ENCODE assay signal across 16 cellular contexts in genomic region chr1:47443530-47444316, GRCh38. TPM values are rescaled to one million over a fixed set of nuclear protein-coding genes. Genes with fewer than 3 reads are reported as not detected.
DNase-seq lines count a peak whose midpoint lies in the region; ATAC-seq and TF ChIP-seq lines count a peak whose summit lies in the region.
"Had no signal": no experiment of that assay in that cellular context is flagged by ENCODE, and none has a peak within 500 bp of the region (broad histone marks: within the 10 kb centered on the region; RNA-seq: fewer than 3 reads in every experiment).

No MANE protein-coding gene starts in this region.

- peak; percentile 10 for ATAC-seq in GM23338
- peak; percentile 6 for ATAC-seq in WTC11
- no peak for ATAC-seq in psoas muscle

- H2BK120ac ChIP-seq in neuronal stem cell (ENCODE audit: low read depth, low read length), result no peak overlapping the region

- intact Hi-C loops in psoas muscle (cut with DNase I), result no loop called here

- H3K4me2 ChIP-seq in GM23338 (peak overlapping the region; percentile 76), neuronal stem cell (ENCODE audit: insufficient read depth, low read length, poor library complexity, severe bottlenecking) (no peak overlapping the region)

- no peaks in the 10 kb centered on the region for H3K79me2 ChIP-seq in GM23338 (replicated peaks; ENCODE audit: insufficient read depth)

- H3K9me3 ChIP-seq in neuronal stem cell (replicated peaks in 1 of 2; ENCODE audit: control insufficient read depth in 2 of 2, insufficient read depth in 1 of 2, low read depth in 1 of 2, low read length in 2 of 2) (peaks cover 0 to 3% of the 10 kb centered on the region in 2 donors), psoas muscle (no peaks in the 10 kb centered on the region)
- H3K9me3 ChIP-seq: breast epithelium, lower lobe of right lung had no signal

- H3K27ac ChIP-seq in GM23338 (ENCODE audit: low read depth) (no peak overlapping the region), neuronal stem cell (replicated peaks; ENCODE audit: low read length) (no peak overlapping the region), psoas muscle (no peak overlapping the region)
- H3K27ac ChIP-seq: breast epithelium, lower lobe of right lung had no signal

- no peak overlapping the region for H4K8ac ChIP-seq in neuronal stem cell (ENCODE audit: low read depth, low read length)

- H3K36me3 Mint-ChIP-seq in GM23338 (ENCODE audit: low read depth) (no peaks in the 10 kb centered on the region), WTC11 (no peaks in the 10 kb centered on the region)

- H3K4me1 Mint-ChIP-seq in GM23338 (peaks cover 40% of the 10 kb centered on the region), WTC11 (peaks cover 41% of the 10 kb centered on the region)

- peaks cover 33% of the 10 kb centered on the region; the same call in 1 of the 2 replicates for H4K20me1 ChIP-seq in GM23338 (replicated peaks; ENCODE audit: insufficient read depth)

- no peaks in the 10 kb centered on the region for H3K79me1 ChIP-seq in neuronal stem cell (ENCODE audit: low read depth, low read length)

- DNase-seq in GM23338 (ENCODE audit: low spot score) (peak; percentile 73), WTC11 (ENCODE audit: low spot score) (peak; percentile 59), fibroblast of peridontal ligament (ENCODE audit: extremely low read depth) (peak; percentile 30), neuronal stem cell (ENCODE audit: low spot score) (peak; percentile 74), islet precursor cell (no peak), psoas muscle (no peak), HuH-7.5 (ENCODE audit: low spot score) (no peak)
- DNase-seq: HCEC 1CT, head of caudate nucleus, lower lobe of right lung, substantia nigra had no signal

- H3K4me1 ChIP-seq in GM23338 (ENCODE audit: insufficient read depth) (peaks cover 54% of the 10 kb centered on the region), neuronal stem cell (ENCODE audit: control insufficient read depth in 2 of 2, insufficient read depth in 1 of 2, low read depth in 1 of 2, low read length in 2 of 2) (peaks cover 6 to 13% of the 10 kb centered on the region in 2 donors), psoas muscle (peaks cover 5% of the 10 kb centered on the region)
- H3K4me1 ChIP-seq: breast epithelium had no signal

- WGBS in neuronal stem cell (ENCODE audit: extremely low coverage in 2 of 2, insufficient read length in 2 of 2, insufficient replicate concordance in 1 of 2), 2 donors, result no CpG with 5 or more reads among the region's 45 CpGs
- 28 to 34% (median 31%) methylated on average over 45 of the region's 45 CpGs for WGBS in psoas muscle, 3 donors

- H3K27me3 ChIP-seq in GM23338 (ENCODE audit: insufficient read depth) (peaks cover 100% of the 10 kb centered on the region), neuronal stem cell (ENCODE audit: control insufficient read depth in 3 of 3, insufficient read depth in 3 of 3, low read depth in 1 of 3, low read length in 3 of 3) (peaks cover 64 to 100% (median 95%) of the 10 kb centered on the region in 3 experiments), psoas muscle (ENCODE audit: insufficient read depth in 3 of 3, low read length in 2 of 3) (peaks cover 0 to 93% (median 65%) of the 10 kb centered on the region in 3 donors)

- H3K9me3 Mint-ChIP-seq in GM23338 (no peaks in the 10 kb centered on the region; the same call in 2 of the 3 replicates), WTC11 (no peaks in the 10 kb centered on the region)
- H3K9me3 Mint-ChIP-seq: CD4-positive, alpha-beta T cell had no signal

- H3K18ac ChIP-seq in neuronal stem cell (ENCODE audit: low read length), result no peak overlapping the region

- H3K36me3 ChIP-seq in GM23338 (ENCODE audit: insufficient read depth) (no peaks in the 10 kb centered on the region), neuronal stem cell (replicated peaks in 1 of 2; ENCODE audit: control insufficient read depth in 2 of 2, insufficient read depth in 2 of 2, low read length in 2 of 2) (no peaks in the 10 kb centered on the region), psoas muscle (ENCODE audit: insufficient read depth in 1 of 2, low read depth in 1 of 2) (no peaks in the 10 kb centered on the region)
- H3K36me3 ChIP-seq: breast epithelium, lower lobe of right lung had no signal

- H2BK5ac ChIP-seq in neuronal stem cell (ENCODE audit: low read length), result no peak overlapping the region

- H3K27ac Mint-ChIP-seq in GM23338 (no peak overlapping the region), WTC11 (no peak overlapping the region)
- H3K27ac Mint-ChIP-seq: CD4-positive, alpha-beta T cell had no signal

- no peaks in the 10 kb centered on the region for H3K9me2 ChIP-seq in GM23338 (ENCODE audit: insufficient read depth)

- TF ChIP-seq CTCF in GM23338 (conservative IDR thresholded peaks at IDR 0.05; ENCODE audit: low read depth in 2 of 2), result no peak
- TF ChIP-seq CTCF in WTC11 (IDR thresholded peaks at IDR 0.05), result no peak
- TF ChIP-seq CTCF in psoas muscle (IDR thresholded peaks at IDR 0.05), result no peak

- H3K4me3 ChIP-seq in GM23338 (peak overlapping the region; percentile 53), neuronal stem cell (ENCODE audit: low read length in 2 of 2) (no peak overlapping the region), psoas muscle (no peak overlapping the region)

- H3F3A ChIP-seq in GM23338 (replicated peaks; ENCODE audit: low read depth), result peaks cover 18% of the 10 kb centered on the region

- H2AK5ac ChIP-seq in neuronal stem cell (ENCODE audit: low read depth, low read length), result no peak overlapping the region

- H2AFZ ChIP-seq in GM23338 (peak overlapping the region; percentile 6; the same call in 1 of the 2 replicates), neuronal stem cell (ENCODE audit: low read length) (peak overlapping the region; percentile 85)

- peaks cover 2% of the 10 kb centered on the region for H3K27me3 Mint-ChIP-seq in GM23338 (ENCODE audit: insufficient read depth, low read depth, poor library complexity)
- H3K27me3 Mint-ChIP-seq in WTC11 (ENCODE audit: low read depth), result no peaks in the 10 kb centered on the region; the same call in 1 of the 2 replicates
- H3K27me3 Mint-ChIP-seq: CD4-positive, alpha-beta T cell had no signal

- H2BK12ac ChIP-seq in neuronal stem cell (ENCODE audit: low read length), result no peak overlapping the region

- no peak overlapping the region for H3K4ac ChIP-seq in neuronal stem cell (ENCODE audit: low read length)

- no peak overlapping the region for H4K91ac ChIP-seq in neuronal stem cell (ENCODE audit: low read depth, low read length, poor library complexity)

- H2BK15ac ChIP-seq in neuronal stem cell (ENCODE audit: low read length), result no peak overlapping the region

- POLR2A ChIA-PET in WTC11 (lab: Charles Lee), result no interaction called here

- H3K9ac ChIP-seq in neuronal stem cell (ENCODE audit: low read depth, low read length, poor library complexity), result no peak overlapping the region

- H3K23ac ChIP-seq in neuronal stem cell (ENCODE audit: low read depth, low read length, poor library complexity), result no peak overlapping the region

- H3K4me3 Mint-ChIP-seq in GM23338, result peak overlapping the region; percentile 58
- peak overlapping the region; percentile 63 for H3K4me3 Mint-ChIP-seq in WTC11

- H3K14ac ChIP-seq in neuronal stem cell (ENCODE audit: low read length), result no peak overlapping the region

- CTCF ChIA-PET in WTC11 (lab: Charles Lee), result interaction anchor here (1.0 to 1.5 kb wide), 3 partner anchors 9 to 283 kb away, joined by 3 to 8 read pairs (median 5); no protein-coding TSS in a partner anchor

TF ChIP-seq in WTC11, 78 proteins besides CTCF, POLR2A, EP300 and RAD21:
- TF ChIP-seq ZSCAN18 (CRISPR knock-in tag; IDR thresholded peaks at IDR 0.05) (no peak), ZNF317 (CRISPR knock-in tag; IDR thresholded peaks at IDR 0.05; ENCODE audit: borderline replicate concordance, low read depth) (no peak), GTF2I (CRISPR knock-in tag; conservative IDR thresholded peaks at IDR 0.05) (no peak), NFYB (CRISPR knock-in tag; conservative IDR thresholded peaks at IDR 0.05; ENCODE audit: low read depth) (no peak), JAZF1 (CRISPR knock-in tag; IDR thresholded peaks at IDR 0.05) (no peak)
- TF ChIP-seq, protein P1, sequence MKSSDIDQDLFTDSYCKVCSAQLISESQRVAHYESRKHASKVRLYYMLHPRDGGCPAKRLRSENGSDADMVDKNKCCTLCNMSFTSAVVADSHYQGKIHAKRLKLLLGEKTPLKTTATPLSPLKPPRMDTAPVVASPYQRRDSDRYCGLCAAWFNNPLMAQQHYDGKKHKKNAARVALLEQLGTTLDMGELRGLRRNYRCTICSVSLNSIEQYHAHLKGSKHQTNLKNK (CRISPR knock-in tag; IDR thresholded peaks at IDR 0.05), result no peak

RNA-seq across cellular contexts. Expression of gene FOXD2, which starts 5.9 kb away (rescaled TPM):
- total RNA-seq in GM23338 (2014; rRNA removed; shearing (Covaris generic)), result 0.28 TPM in 1 of 2 replicates, not detected in the other
- polyA plus RNA-seq in GM23338 (2016; fragmentation: Nextera tagmentation; extraction: Ambion mirVana), result not detected in 2 replicates
- 0.05 to 0.07 TPM (median 0.05 TPM) in 3 replicates for total RNA-seq in WTC11 (2021)
- not detected for polyA plus RNA-seq in neuronal stem cell (2013, experiment 1 of 2)
- under 0.01 TPM for polyA plus RNA-seq in neuronal stem cell (2013, experiment 2 of 2)
- under 1 TPM; 0.04 to 0.13 (median 0.09) TPM for total RNA-seq in psoas muscle
- under 1 TPM; 0.04 TPM for polyA plus RNA-seq in psoas muscle

RNA-seq across cellular contexts. Expression of gene FOXE3, which starts 27.6 kb away (rescaled TPM):
- not detected in 2 replicates for total RNA-seq in GM23338 (2014; rRNA removed; shearing (Covaris generic))
- polyA plus RNA-seq in GM23338 (2016; fragmentation: Nextera tagmentation; extraction: Ambion mirVana) (0.17 TPM in 1 of 2 replicates, not detected in the other), psoas muscle (under 1 TPM in 2 of 3 donors, not detected in 1; 0.03 to 0.08 TPM)
- total RNA-seq in WTC11 (2021) (0.09 TPM in 1 of 3 replicates, not detected in the others), psoas muscle (under 1 TPM in 1 of 4 donors, not detected in 3; 0.10 TPM)
- polyA plus RNA-seq in neuronal stem cell (2013, experiment 1 of 2), result 0.20 TPM
- polyA plus RNA-seq in neuronal stem cell (2013, experiment 2 of 2), result 0.15 TPM
- total RNA-seq: breast epithelium; CD4-positive, alpha-beta T cell; HT1080; lower lobe of right lung; NCI-H460; renal cortical epithelial cell had no signal

Comparison
In these comparisons a context has a peak if more than half of its experiments do, and no peak if none do; other contexts are left out.
1. ATAC-seq: peak in GM23338 (single experiment) and WTC11 (single experiment); none in psoas muscle (0 of 4).
2. DNase-seq: peak in GM23338 (single experiment), WTC11 (single experiment), fibroblast of peridontal ligament (single experiment) and neuronal stem cell (single experiment); none in islet precursor cell (single experiment), psoas muscle (0 of 2) and HuH-7.5 (single experiment).